In genomic region chr1:50973255-50973654, GRCh38 we compare ENCODE assay signal across 17 cellular contexts. TPM values are rescaled to one million over a fixed set of nuclear protein-coding genes. Genes with fewer than 3 reads are reported as not detected.
DNase-seq lines count a peak whose midpoint lies in the region; FAIRE-seq and TF ChIP-seq lines count a peak whose summit lies in the region.
"Had no signal": no experiment of that assay in that cellular context is flagged by ENCODE, and none has a peak within 500 bp of the region (broad histone marks: within the 10 kb centered on the region; RNA-seq: fewer than 3 reads in every experiment).

No MANE protein-coding gene starts in this region.

- H3K27ac ChIP-seq in ACC112 (ENCODE audit: low read depth, low read length) (no peak overlapping the region), HEK293 (ENCODE audit: extremely low read depth, low read depth, low read length) (peak overlapping the region; percentile 50; the same call in 1 of the 2 replicates), smooth muscle cell (ENCODE audit: low read depth) (no peak overlapping the region), mesendoderm (ENCODE audit: low read depth, low read length) (no peak overlapping the region)
- H3K27ac ChIP-seq: suprapubic skin had no signal

- no peak overlapping the region for H2BK120ac ChIP-seq in mesendoderm (ENCODE audit: low read depth, low read length)

- H3K4me2 ChIP-seq in smooth muscle cell, result no peak overlapping the region
- no peak overlapping the region for H3K4me2 ChIP-seq in mesendoderm (ENCODE audit: low read length)

- FAIRE-seq in HTR-8/SVneo (lab: Jason Lieb, UNC), result no peak

- H3K27me3 ChIP-seq in ACC112 (ENCODE audit: insufficient read depth, low read length), result no peaks in the 10 kb centered on the region
- H3K27me3 ChIP-seq in adipocyte (replicated peaks; ENCODE audit: control insufficient read depth, insufficient read depth, low read length), result no peaks in the 10 kb centered on the region
- H3K27me3 ChIP-seq in smooth muscle cell (ENCODE audit: low read depth), result peaks cover 79% of the 10 kb centered on the region
- H3K27me3 ChIP-seq in mesendoderm (ENCODE audit: insufficient read depth, low read length, poor library complexity), result peaks cover 31% of the 10 kb centered on the region
- H3K27me3 ChIP-seq: suprapubic skin had no signal

- H2AK5ac ChIP-seq in mesendoderm (ENCODE audit: low read length), result no peak overlapping the region

- no peak overlapping the region for H3K18ac ChIP-seq in mesendoderm (ENCODE audit: low read length)

- H3K9me3 Mint-ChIP-seq in neural crest cell, result no peaks in the 10 kb centered on the region
- H3K9me3 Mint-ChIP-seq: activated B cell treated with CpG ODN at 0.5 μM for 24 hours had no signal

- CTCF ChIA-PET in HEK293 (lab: Yijun Ruan, JAX), result interaction anchor here (1.0 to 1.1 kb wide), 2 partner anchors 44 to 216 kb away, joined by 3 read pairs; no protein-coding TSS in a partner anchor

- H3K4me1 ChIP-seq in ACC112 (ENCODE audit: control insufficient read depth, insufficient read depth, low read length, unreplicated experiment), result peaks cover 6% of the 10 kb centered on the region
- H3K4me1 ChIP-seq in HEK293 (ENCODE audit: control insufficient read depth, insufficient read depth, low read length), result peaks cover 10% of the 10 kb centered on the region; the same call in 1 of the 2 replicates
- peaks cover 24% of the 10 kb centered on the region for H3K4me1 ChIP-seq in adipocyte (ENCODE audit: control insufficient read depth, insufficient read depth, low read length)
- peaks cover 10% of the 10 kb centered on the region for H3K4me1 ChIP-seq in smooth muscle cell (ENCODE audit: low read depth)
- no peaks in the 10 kb centered on the region for H3K4me1 ChIP-seq in mesendoderm (ENCODE audit: control insufficient read depth, low read depth, low read length)

- TF ChIP-seq CTCF in HEK293 (tag by site-specific recombination; IDR thresholded peaks at IDR 0.05) (no peak), neural crest cell (conservative IDR thresholded peaks at IDR 0.05) (no peak), smooth muscle cell (IDR thresholded peaks at IDR 0.05; ENCODE audit: borderline replicate concordance, insufficient read depth, poor library complexity, severe bottlenecking) (no peak)

- H3K79me2 ChIP-seq in ACC112 (ENCODE audit: control insufficient read depth, insufficient read depth, low read length, unreplicated experiment) (peaks cover 56% of the 10 kb centered on the region), smooth muscle cell (ENCODE audit: low read depth) (no peaks in the 10 kb centered on the region), mesendoderm (ENCODE audit: control insufficient read depth, insufficient read depth, low read length) (no peaks in the 10 kb centered on the region)

- WGBS in smooth muscle cell (ENCODE audit: low lambda C conversion rate), result 48% methylated on average over 1 of the region's 1 CpG
- no CpG with 5 or more reads among the region's 1 CpG for WGBS in mesendoderm (ENCODE audit: extremely low coverage, insufficient coverage, low lambda C conversion rate)

- no peak overlapping the region for H3K56ac ChIP-seq in mesendoderm (ENCODE audit: low read length)

- H3K9me3 ChIP-seq in HEK293 (ENCODE audit: control insufficient read depth, insufficient read depth, low read depth, low read length) (no peaks in the 10 kb centered on the region), adipocyte (ENCODE audit: control insufficient read depth, low read length) (no peaks in the 10 kb centered on the region), smooth muscle cell (replicated peaks; ENCODE audit: low read depth) (no peaks in the 10 kb centered on the region)
- H3K9me3 ChIP-seq: suprapubic skin had no signal

- H3K4me3 Mint-ChIP-seq in neural crest cell, result peak overlapping the region; percentile 25
- H3K4me3 Mint-ChIP-seq: activated B cell treated with CpG ODN at 0.5 μM for 24 hours, H9 had no signal

- H3K4ac ChIP-seq in mesendoderm (ENCODE audit: low read depth, low read length), result no peak overlapping the region

- POLR2A ChIA-PET in HEK293 (lab: Yijun Ruan, JAX), result interaction anchor here (1.1 to 2.3 kb wide), 3 partner anchors 8 to 13 kb away, joined by 3 to 21 read pairs (median 11); partner anchors contain the start of gene FAF1

- no peaks in the 10 kb centered on the region for H3K79me1 ChIP-seq in mesendoderm (ENCODE audit: low read length)

- peaks cover 14% of the 10 kb centered on the region for H3K4me1 Mint-ChIP-seq in neural crest cell

- no peak overlapping the region for H2BK15ac ChIP-seq in mesendoderm (replicated peaks; ENCODE audit: low read depth)

- H2BK5ac ChIP-seq in mesendoderm (ENCODE audit: low read length), result no peak overlapping the region

- no peak overlapping the region for H4K8ac ChIP-seq in mesendoderm (ENCODE audit: low read depth, low read length)

- H3K23ac ChIP-seq in mesendoderm (ENCODE audit: low read length), result no peak overlapping the region

- DNase-seq in adipocyte (ENCODE audit: low read depth) (peak; percentile 15), neural crest cell (ENCODE audit: low read depth, low spot score) (no peak), smooth muscle cell (lab: John Stamatoyannopoulos, UW; ENCODE audit: unreplicated experiment) (no peak), HTR-8/SVneo (ENCODE audit: insufficient read length, low spot score) (no peak), mesendoderm (no peak)
- DNase-seq in stimulated activated CD4-positive, alpha-beta T cell treated with anti-CD3 and anti-CD28 coated beads, Interleukin-4, amount 100 ng/mL, for 24 hours, result no peak
- DNase-seq: activated B cell treated with CpG ODN at 0.5 μM for 24 hours; activated effector memory CD4-positive, alpha-beta T cell treated with anti-CD3 and anti-CD28 coated beads, Interleukin-2, amount 50 U/mL, for 16 hours; MV-4-11; NCI-H2081 treated with DMSO at 0.1 percent for 48 hours; retina; stimulated activated CD4-positive, alpha-beta T cell treated with anti-CD3 and anti-CD28 coated beads, Interleukin-2, amount 100 ng/mL, for 24 hours had no signal

- no peaks in the 10 kb centered on the region for H3K36me3 Mint-ChIP-seq in neural crest cell (ENCODE audit: low read depth)

- H3K4me3 ChIP-seq in ACC112 (ENCODE audit: low read depth, low read length), result peak overlapping the region; percentile 66
- H3K4me3 ChIP-seq in HEK293 (ENCODE audit: low read depth, low read length), result peak overlapping the region; percentile 91
- H3K4me3 ChIP-seq in adipocyte (ENCODE audit: low read length), result peak overlapping the region; percentile 91
- H3K4me3 ChIP-seq in smooth muscle cell, result no peak overlapping the region
- no peak overlapping the region for H3K4me3 ChIP-seq in mesendoderm (ENCODE audit: low read length)
- H3K4me3 ChIP-seq: lung, suprapubic skin had no signal

- H3K27me3 Mint-ChIP-seq in neural crest cell (ENCODE audit: low read depth), result peaks cover 91% of the 10 kb centered on the region

- H3F3A ChIP-seq in smooth muscle cell (ENCODE audit: low read depth), result no peaks in the 10 kb centered on the region

- no peaks in the 10 kb centered on the region for H4K20me1 ChIP-seq in smooth muscle cell (ENCODE audit: low read depth)

- no peak overlapping the region for H4K5ac ChIP-seq in mesendoderm (ENCODE audit: low read length)

- H2AFZ ChIP-seq in ACC112 (ENCODE audit: low read length, unreplicated experiment), result no peak overlapping the region
- H2AFZ ChIP-seq in smooth muscle cell (ENCODE audit: low read depth), result no peak overlapping the region

- no peak overlapping the region for H3K27ac Mint-ChIP-seq in neural crest cell (ENCODE audit: unreplicated experiment)
- H3K27ac Mint-ChIP-seq: activated B cell treated with CpG ODN at 0.5 μM for 24 hours, H9 had no signal

- H3K36me3 ChIP-seq in ACC112 (ENCODE audit: insufficient read depth, low read length) (no peaks in the 10 kb centered on the region), HEK293 (ENCODE audit: control insufficient read depth in 2 of 2, insufficient read depth in 1 of 2, low read length in 2 of 2) (peaks cover 0 to 2% of the 10 kb centered on the region in 2 experiments; a peak in 1 of 3 replicates), adipocyte (ENCODE audit: control insufficient read depth, insufficient read depth, low read length, severe bottlenecking) (no peaks in the 10 kb centered on the region), smooth muscle cell (ENCODE audit: low read depth) (no peaks in the 10 kb centered on the region), mesendoderm (ENCODE audit: control insufficient read depth, insufficient read depth, low read length) (no peaks in the 10 kb centered on the region)
- H3K36me3 ChIP-seq: suprapubic skin had no signal

- peak overlapping the region; percentile 91 for H3K9ac ChIP-seq in adipocyte (ENCODE audit: low read length)
- no peak overlapping the region for H3K9ac ChIP-seq in smooth muscle cell (ENCODE audit: low read depth)
- H3K9ac ChIP-seq in mesendoderm (ENCODE audit: low read length), result no peak overlapping the region

TF ChIP-seq in HEK293, 187 proteins besides CTCF, POLR2A, EP300 and RAD21 (continues in another document):
- TF ChIP-seq PRDM6 (tag by site-specific recombination; IDR thresholded peaks at IDR 0.05), result peak; percentile 75
- no peak for TF ChIP-seq ZNF704 (tag by site-specific recombination; IDR thresholded peaks at IDR 0.05)

RNA-seq across cellular contexts. Expression of gene CDKN2C, which starts 3.2 kb away (rescaled TPM):
- 2.9 and 3.5 TPM in 2 replicates for total RNA-seq in neural crest cell
- total RNA-seq in smooth muscle cell, result 1.3 and 4.3 TPM in 2 replicates
- polyA plus RNA-seq in smooth muscle cell, result 1.6 and 3.2 TPM in 2 replicates
- 0.10 TPM for polyA plus RNA-seq in mesendoderm (2013, experiment 1 of 2)
- 0.03 TPM for polyA plus RNA-seq in mesendoderm (2013, experiment 2 of 2)
- total RNA-seq: H9 had no signal

RNA-seq across cellular contexts. Expression of gene FAF1, which starts 13.2 kb away (rescaled TPM):
- total RNA-seq in neural crest cell (73.0 and 76.2 TPM in 2 replicates), smooth muscle cell (37.7 and 51.5 TPM in 2 replicates)
- 51.3 and 51.6 TPM in 2 replicates for polyA plus RNA-seq in smooth muscle cell
- polyA plus RNA-seq in mesendoderm (2013, experiment 1 of 2), result 30.1 TPM
- 30.7 TPM for polyA plus RNA-seq in mesendoderm (2013, experiment 2 of 2)

Comparison
In these comparisons a context has a peak if more than half of its experiments do, and no peak if none do; other contexts are left out.
1. H3K4me3 ChIP-seq: peak in ACC112 (single experiment), HEK293 (single experiment) and adipocyte (single experiment); none in smooth muscle cell (single experiment) and mesendoderm (single experiment).